ENCODE assay signal across 30 cellular contexts in genomic region chr17:68561319-68561718, GRCh38. TPM values are rescaled to one million over a fixed set of nuclear protein-coding genes. Genes with fewer than 3 reads are reported as not detected.
"Had no signal": no experiment of that assay in that cellular context is flagged by ENCODE, and none has a peak within 500 bp of the region (broad histone marks: within the 10 kb centered on the region; RNA-seq: fewer than 3 reads in every experiment).

No MANE protein-coding gene starts in this region.

- H3K4me1 ChIP-seq: breast epithelium had no signal

- H3K9me3 ChIP-seq: ascending aorta, breast epithelium, esophagus muscularis mucosa, gastrocnemius medialis, heart left ventricle had no signal

- ATAC-seq: activated CD4-positive, CD25-positive, alpha-beta regulatory T cell treated with anti-CD3 and anti-CD28 coated beads, Interleukin-2, amount 50 U/mL, for 24 hours; activated CD8-positive, alpha-beta T cell treated with anti-CD3 and anti-CD28 coated beads for 36 hours; effector memory CD8-positive, alpha-beta T cell; foreskin keratinocyte; gastrocnemius medialis; T-cell had no signal

- H3K36me3 ChIP-seq: ascending aorta, breast epithelium, cardiac muscle cell, esophagus muscularis mucosa, gastrocnemius medialis, heart left ventricle, WERI-Rb-1 had no signal

- H3K27me3 ChIP-seq: ascending aorta, breast epithelium, cardiac muscle cell, esophagus muscularis mucosa, foreskin keratinocyte, gastrocnemius medialis, heart left ventricle had no signal

- H3K27ac ChIP-seq: breast epithelium, cardiac muscle cell, coronary artery, esophagus muscularis mucosa, foreskin keratinocyte, gastrocnemius medialis, heart left ventricle, WERI-Rb-1 had no signal

- H3K4me3 ChIP-seq: ascending aorta, breast epithelium, cardiac muscle cell, coronary artery, esophagus muscularis mucosa, gastrocnemius medialis, heart left ventricle had no signal

- DNase-seq: activated B cell treated with CpG ODN at 0.5 μM for 24 hours; activated CD4-positive, alpha-beta T cell treated with anti-CD3 and anti-CD28 coated beads for 48 hours; activated CD4-positive, alpha-beta T cell treated with anti-CD3 and anti-CD28 coated beads, Interleukin-2, amount 50 U/mL, for 1 hour; activated CD4-positive, alpha-beta T cell treated with anti-CD3 and anti-CD28 coated beads, Interleukin-2, amount 50 U/mL, for 48 hours; activated CD8-positive, alpha-beta memory T cell treated with anti-CD3 and anti-CD28 coated beads for 24 hours; activated CD8-positive, alpha-beta T cell treated with anti-CD3 and anti-CD28 coated beads for 36 hours; activated effector memory CD4-positive, alpha-beta T cell treated with anti-CD3 and anti-CD28 coated beads, Interleukin-2, amount 50 U/mL, for 16 hours; activated naive CD4-positive, alpha-beta T cell treated with anti-CD3 and anti-CD28 coated beads for 36 hours; activated naive CD8-positive, alpha-beta T cell treated with anti-CD3 and anti-CD28 coated beads for 36 hours; activated T-cell treated with anti-CD3 and anti-CD28 coated beads, Interleukin-2, amount 50 U/mL, for 1 hour; activated T-cell treated with anti-CD3 and anti-CD28 coated beads, Interleukin-2, amount 50 U/mL, for 48 hours; effector CD4-positive, alpha-beta T cell; effector memory CD8-positive, alpha-beta T cell; erythroblast; foreskin keratinocyte; gastrocnemius medialis; glutamatergic neuron; heart left ventricle; SW 1271; T-cell; T1000; WERI-Rb-1 had no signal

RNA-seq across cellular contexts. Expression of gene FAM20A, which starts 39.8 kb away (rescaled TPM):
- total RNA-seq: activated B cell treated with CpG ODN at 0.5 μM for 24 hours; activated CD8-positive, alpha-beta T cell treated with anti-CD3 and anti-CD28 coated beads for 36 hours; activated naive CD4-positive, alpha-beta T cell treated with anti-CD3 and anti-CD28 coated beads for 36 hours; activated naive CD8-positive, alpha-beta T cell treated with anti-CD3 and anti-CD28 coated beads for 36 hours; activated T-helper 1 cell treated with anti-CD3 and anti-CD28 coated beads, Interleukin-12 subunit alpha, Interleukin-12 subunit beta, Interleukin-2, Interleukin-4 antibody, amounts not matched to agents 30 ng/mL and 10 ng/mL and 1 ng/mL, durations not matched to agents 14 hours and 24 hours and 36 hours; activated T-helper 2 cell treated with anti-CD3 and anti-CD28 coated beads, Interferon-gamma antibody, Interleukin-2, Interleukin-4, amounts not matched to agents 10 μg/mL and 5 μg/mL and 100 μg/mL, durations not matched to agents 14 hours and 24 hours and 36 hours; foreskin keratinocyte had no signal
